Comparison of ENCODE assay signal across 14 cellular contexts in the genomic region with DNA sequence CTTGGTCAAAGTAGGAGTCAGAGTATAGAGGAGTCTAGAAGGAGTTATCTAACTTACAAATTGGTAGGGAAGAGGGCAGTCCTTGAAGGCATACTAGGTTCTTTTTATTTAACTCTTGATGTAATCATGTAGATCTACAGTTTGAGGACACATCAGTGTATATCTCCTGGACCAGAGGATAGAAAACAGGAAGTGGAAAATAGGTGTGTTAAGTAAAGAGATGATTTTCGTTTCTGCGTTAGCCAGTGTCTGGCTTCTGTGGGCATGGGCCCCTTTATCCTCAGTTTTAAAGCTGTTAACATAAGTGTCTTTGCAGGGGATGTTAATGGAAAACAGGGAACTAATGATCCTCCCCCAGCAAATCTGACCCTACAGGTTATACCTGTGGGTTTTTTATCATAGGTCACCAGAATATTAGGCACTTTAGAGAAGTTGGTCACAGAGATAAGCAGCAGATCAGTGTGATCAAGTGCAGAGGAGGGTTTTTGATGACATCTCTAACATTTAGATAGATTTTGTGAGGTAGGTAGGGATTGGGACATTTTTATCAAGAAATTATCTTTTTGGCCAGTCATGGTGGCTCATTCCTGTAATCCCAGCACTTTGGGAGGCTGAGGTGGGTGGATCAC. TPM values are rescaled to one million over a fixed set of nuclear protein-coding genes. Genes with fewer than 3 reads are reported as not detected.
A peak's percentile ranks its signal among the peaks of the same experiment; 100 is the strongest.
DNase-seq lines count a peak whose midpoint lies in the region; ATAC-seq and TF ChIP-seq lines count a peak whose summit lies in the region.
"Had no signal": no experiment of that assay in that cellular context is flagged by ENCODE, and none has a peak within 500 bp of the region (broad histone marks: within the 10 kb centered on the region; RNA-seq: fewer than 3 reads in every experiment).

No MANE protein-coding gene starts in this region.

- ATAC-seq in HG02678 (IDR thresholded peaks at IDR 0.05; ENCODE audit: unreplicated experiment) (peak; percentile 52), HG03039 (IDR thresholded peaks at IDR 0.05; ENCODE audit: unreplicated experiment) (no peak)
- peak; percentile 49 for ATAC-seq in activated T-helper 17 cell treated with anti-CD3 and anti-CD28 coated beads, Interleukin-2, amount 50 U/mL, for 72 hours (replicated peaks)
- ATAC-seq: gastrocnemius medialis, sciatic nerve had no signal

- H3K9me3 Mint-ChIP-seq in activated naive CD4-positive, alpha-beta T cell treated with anti-CD3 and anti-CD28 coated beads for 36 hours: no peaks in the 10 kb centered on the region
- no peaks in the 10 kb centered on the region for H3K9me3 Mint-ChIP-seq in activated T-helper 17 cell treated with anti-CD3 and anti-CD28 coated beads, Interleukin-2, amount 50 U/mL, for 72 hours
- H3K9me3 Mint-ChIP-seq in stimulated activated naive CD8-positive, alpha-beta T cell treated with anti-CD3 and anti-CD28 coated beads, Interleukin-15, Interleukin-2, amounts not matched to agents 100 ng/mL and 50 ng/mL, for 24 hours: no peaks in the 10 kb centered on the region

- no peak overlapping the region for H3K27ac ChIP-seq in esophagus muscularis mucosa (replicated peaks in 1 of 4)
- H3K27ac ChIP-seq: gastrocnemius medialis had no signal

- DNase-seq in activated naive CD4-positive, alpha-beta T cell treated with anti-CD3 and anti-CD28 coated beads for 36 hours: no peak
- no peak for DNase-seq in activated naive CD4-positive, alpha-beta T cell treated with Interleukin-2 at 50 U/mL for 16 hours
- DNase-seq in esophagus muscularis mucosa (ENCODE audit: extremely low spot score) (no peak), posterior vena cava (ENCODE audit: low spot score) (no peak)
- DNase-seq: anterior cingulate cortex; gastrocnemius medialis; stimulated activated naive CD4-positive, alpha-beta T cell treated with Interleukin-2 at 50 U/mL for 16 hours had no signal

- H3K4me1 Mint-ChIP-seq in activated naive CD4-positive, alpha-beta T cell treated with anti-CD3 and anti-CD28 coated beads for 36 hours (ENCODE audit: low read depth): peaks cover 18% of the 10 kb centered on the region
- H3K4me1 Mint-ChIP-seq in activated T-helper 17 cell treated with anti-CD3 and anti-CD28 coated beads, Interleukin-2, amount 50 U/mL, for 72 hours: peaks cover 4% of the 10 kb centered on the region
- peaks cover 23% of the 10 kb centered on the region for H3K4me1 Mint-ChIP-seq in stimulated activated naive CD8-positive, alpha-beta T cell treated with anti-CD3 and anti-CD28 coated beads, Interleukin-15, Interleukin-2, amounts not matched to agents 100 ng/mL and 50 ng/mL, for 24 hours (ENCODE audit: low read depth)

- TF ChIP-seq POLR2A in esophagus muscularis mucosa (IDR thresholded peaks at IDR 0.05; ENCODE audit: low read depth): no peak

- CTCF ChIA-PET in activated naive CD4-positive, alpha-beta T cell treated with anti-CD3 and anti-CD28 coated beads for 36 hours (lab: Charles Lee): interaction anchor here (1.4 kb wide), 1 partner anchor 23 kb away, joined by 3 read pairs; no protein-coding TSS in a partner anchor

- H3K9me3 ChIP-seq in esophagus muscularis mucosa: no peaks in the 10 kb centered on the region
- H3K9me3 ChIP-seq: gastrocnemius medialis had no signal

- H3K4me3 Mint-ChIP-seq in activated naive CD4-positive, alpha-beta T cell treated with anti-CD3 and anti-CD28 coated beads for 36 hours: no peak overlapping the region
- peak overlapping the region; percentile 51 for H3K4me3 Mint-ChIP-seq in activated T-helper 17 cell treated with anti-CD3 and anti-CD28 coated beads, Interleukin-2, amount 50 U/mL, for 72 hours
- H3K4me3 Mint-ChIP-seq in stimulated activated naive CD8-positive, alpha-beta T cell treated with anti-CD3 and anti-CD28 coated beads, Interleukin-15, Interleukin-2, amounts not matched to agents 100 ng/mL and 50 ng/mL, for 24 hours: no peak overlapping the region

- H3K4me1 ChIP-seq in esophagus muscularis mucosa: no peaks in the 10 kb centered on the region
- H3K4me1 ChIP-seq: gastrocnemius medialis had no signal

- whole genome bisulfite sequencing in esophagus muscularis mucosa: 85% methylated on average over 2 of the region's 2 CpGs

- intact Hi-C loops in activated naive CD4-positive, alpha-beta T cell treated with anti-CD3 and anti-CD28 coated beads for 36 hours (cut with micrococcal nuclease): no loop called here
- intact Hi-C loops in esophagus muscularis mucosa (cut with DNase I): no loop called here
- intact Hi-C loops in posterior vena cava (cut with DNase I): no loop called here

- no peaks in the 10 kb centered on the region for H3K36me3 Mint-ChIP-seq in activated naive CD4-positive, alpha-beta T cell treated with anti-CD3 and anti-CD28 coated beads for 36 hours (ENCODE audit: low read depth)
- no peaks in the 10 kb centered on the region for H3K36me3 Mint-ChIP-seq in activated T-helper 17 cell treated with anti-CD3 and anti-CD28 coated beads, Interleukin-2, amount 50 U/mL, for 72 hours (ENCODE audit: low read depth)
- H3K36me3 Mint-ChIP-seq in stimulated activated naive CD8-positive, alpha-beta T cell treated with anti-CD3 and anti-CD28 coated beads, Interleukin-15, Interleukin-2, amounts not matched to agents 100 ng/mL and 50 ng/mL, for 24 hours (ENCODE audit: low read depth): no peaks in the 10 kb centered on the region

- H3K36me3 ChIP-seq in esophagus muscularis mucosa: no peaks in the 10 kb centered on the region
- H3K36me3 ChIP-seq: gastrocnemius medialis had no signal

- TF ChIP-seq EP300 in esophagus muscularis mucosa (IDR thresholded peaks at IDR 0.05): no peak

- no peaks in the 10 kb centered on the region for H3K27me3 Mint-ChIP-seq in activated naive CD4-positive, alpha-beta T cell treated with anti-CD3 and anti-CD28 coated beads for 36 hours (ENCODE audit: low read depth)
- no peaks in the 10 kb centered on the region for H3K27me3 Mint-ChIP-seq in activated T-helper 17 cell treated with anti-CD3 and anti-CD28 coated beads, Interleukin-2, amount 50 U/mL, for 72 hours
- H3K27me3 Mint-ChIP-seq in stimulated activated naive CD8-positive, alpha-beta T cell treated with anti-CD3 and anti-CD28 coated beads, Interleukin-15, Interleukin-2, amounts not matched to agents 100 ng/mL and 50 ng/mL, for 24 hours: no peaks in the 10 kb centered on the region

- no peak overlapping the region for H3K4me3 ChIP-seq in esophagus muscularis mucosa
- H3K4me3 ChIP-seq: gastrocnemius medialis had no signal

- TF ChIP-seq CTCF in esophagus muscularis mucosa (IDR thresholded peaks at IDR 0.05): no peak

- peak overlapping the region; percentile 56 for H3K27ac Mint-ChIP-seq in activated naive CD4-positive, alpha-beta T cell treated with anti-CD3 and anti-CD28 coated beads for 36 hours
- H3K27ac Mint-ChIP-seq in activated T-helper 17 cell treated with anti-CD3 and anti-CD28 coated beads, Interleukin-2, amount 50 U/mL, for 72 hours: peak overlapping the region; percentile 84
- peak overlapping the region; percentile 67 for H3K27ac Mint-ChIP-seq in stimulated activated naive CD8-positive, alpha-beta T cell treated with anti-CD3 and anti-CD28 coated beads, Interleukin-15, Interleukin-2, amounts not matched to agents 100 ng/mL and 50 ng/mL, for 24 hours

- peaks cover 0 to 3% (median 0%) of the 10 kb centered on the region in 4 donors for H3K27me3 ChIP-seq in esophagus muscularis mucosa
- H3K27me3 ChIP-seq: gastrocnemius medialis had no signal

RNA-seq across cellular contexts. Expression of gene PRSS1, which starts 58.6 kb away (rescaled TPM):
- total RNA-seq in activated naive CD4-positive, alpha-beta T cell treated with anti-CD3 and anti-CD28 coated beads for 36 hours: not detected
- not detected for total RNA-seq in activated T-helper 17 cell treated with anti-CD3 and anti-CD28 coated beads, Interleukin-2, amount 50 U/mL, for 72 hours
- total RNA-seq in esophagus muscularis mucosa (not detected), posterior vena cava (1 to 10 TPM in 1 of 2 donors, not detected in 1; 7.8 TPM)
- total RNA-seq: endothelial cell of umbilical vein, gastrocnemius medialis, SK-MEL-5 had no signal
